Comparison of ENCODE assay signal across 8 cellular contexts in genomic region chr6:28490191-28490890, GRCh38. TPM values are rescaled to one million over a fixed set of nuclear protein-coding genes. Genes with fewer than 3 reads are reported as not detected.
A peak's percentile ranks its signal among the peaks of the same experiment; 100 is the strongest.
DNase-seq lines count a peak whose midpoint lies in the region; ATAC-seq and TF ChIP-seq lines count a peak whose summit lies in the region.

No MANE protein-coding gene starts in this region.

- TF ChIP-seq CTCF in kidney epithelial cell (IDR thresholded peaks at IDR 0.05; ENCODE audit: insufficient read depth, low read length, poor library complexity, severe bottlenecking) (no peak), GM20000 (IDR thresholded peaks at IDR 0.05; ENCODE audit: extremely low read depth, missing control alignments) (no peak)

- peaks cover 28% of the 10 kb centered on the region for H3K4me1 Mint-ChIP-seq in stimulated activated naive CD8-positive, alpha-beta T cell treated with anti-CD3 and anti-CD28 coated beads, Interleukin-15, Interleukin-2, amounts not matched to agents 100 ng/mL and 50 ng/mL, for 24 hours (ENCODE audit: low read depth)
- peaks cover 23% of the 10 kb centered on the region for H3K4me1 Mint-ChIP-seq in activated T-helper 1 cell treated with anti-CD3 and anti-CD28 coated beads, Interleukin-12 subunit alpha, Interleukin-12 subunit beta, Interleukin-2, Interleukin-4 antibody, amounts not matched to agents 30 ng/mL and 10 ng/mL and 1 ng/mL, durations not matched to agents 14 hours and 24 hours and 36 hours (ENCODE audit: low read depth)

- peak overlapping the region; percentile 32 for H3K27ac Mint-ChIP-seq in stimulated activated naive CD8-positive, alpha-beta T cell treated with anti-CD3 and anti-CD28 coated beads, Interleukin-15, Interleukin-2, amounts not matched to agents 100 ng/mL and 50 ng/mL, for 24 hours
- H3K27ac Mint-ChIP-seq in activated T-helper 1 cell treated with anti-CD3 and anti-CD28 coated beads, Interleukin-12 subunit alpha, Interleukin-12 subunit beta, Interleukin-2, Interleukin-4 antibody, amounts not matched to agents 30 ng/mL and 10 ng/mL and 1 ng/mL, durations not matched to agents 14 hours and 24 hours and 36 hours: peak overlapping the region; percentile 59

- H3K27me3 ChIP-seq in kidney epithelial cell (ENCODE audit: control insufficient read depth, insufficient read depth, low read length): no peaks in the 10 kb centered on the region

- H3K4me3 ChIP-seq in kidney epithelial cell (ENCODE audit: low read depth, low read length): peak overlapping the region; percentile 35

- peak overlapping the region; percentile 75 for H3K4me3 Mint-ChIP-seq in stimulated activated naive CD8-positive, alpha-beta T cell treated with anti-CD3 and anti-CD28 coated beads, Interleukin-15, Interleukin-2, amounts not matched to agents 100 ng/mL and 50 ng/mL, for 24 hours
- peak overlapping the region; percentile 78 for H3K4me3 Mint-ChIP-seq in activated T-helper 1 cell treated with anti-CD3 and anti-CD28 coated beads, Interleukin-12 subunit alpha, Interleukin-12 subunit beta, Interleukin-2, Interleukin-4 antibody, amounts not matched to agents 30 ng/mL and 10 ng/mL and 1 ng/mL, durations not matched to agents 14 hours and 24 hours and 36 hours

- no peaks in the 10 kb centered on the region for H3K36me3 Mint-ChIP-seq in stimulated activated naive CD8-positive, alpha-beta T cell treated with anti-CD3 and anti-CD28 coated beads, Interleukin-15, Interleukin-2, amounts not matched to agents 100 ng/mL and 50 ng/mL, for 24 hours (ENCODE audit: low read depth)
- peaks cover 2% of the 10 kb centered on the region for H3K36me3 Mint-ChIP-seq in activated T-helper 1 cell treated with anti-CD3 and anti-CD28 coated beads, Interleukin-12 subunit alpha, Interleukin-12 subunit beta, Interleukin-2, Interleukin-4 antibody, amounts not matched to agents 30 ng/mL and 10 ng/mL and 1 ng/mL, durations not matched to agents 14 hours and 24 hours and 36 hours (ENCODE audit: low read depth)

- no peak for DNase-seq in stimulated activated naive CD8-positive, alpha-beta T cell treated with anti-CD3 and anti-CD28 coated beads, Interleukin-15, Interleukin-2, amounts not matched to agents 100 U/mL and 50 U/mL, for 24 hours
- no peak for DNase-seq in activated T-helper 1 cell treated with anti-CD3 and anti-CD28 coated beads, Interleukin-12 subunit alpha, Interleukin-12 subunit beta, Interleukin-2, Interleukin-4 antibody, amounts not matched to agents 30 ng/mL and 10 ng/mL and 1 ng/mL, durations not matched to agents 14 hours and 24 hours and 36 hours (ENCODE audit: low spot score)
- DNase-seq in kidney epithelial cell (ENCODE audit: low read depth) (no peak), iPS-NIHi7 (ENCODE audit: extremely low spot score) (no peak), GM20000 (ENCODE audit: low spot score) (no peak), NCI-H1436 treated with DMSO at 0.1 percent for 48 hours (lab: John Stamatoyannopoulos, UW) (no peak)

- no peaks in the 10 kb centered on the region for H3K36me3 ChIP-seq in kidney epithelial cell (ENCODE audit: control insufficient read depth, insufficient read depth, low read length)

- H3K27me3 Mint-ChIP-seq in stimulated activated naive CD8-positive, alpha-beta T cell treated with anti-CD3 and anti-CD28 coated beads, Interleukin-15, Interleukin-2, amounts not matched to agents 100 ng/mL and 50 ng/mL, for 24 hours: peaks cover 68% of the 10 kb centered on the region
- peaks cover 45% of the 10 kb centered on the region for H3K27me3 Mint-ChIP-seq in activated T-helper 1 cell treated with anti-CD3 and anti-CD28 coated beads, Interleukin-12 subunit alpha, Interleukin-12 subunit beta, Interleukin-2, Interleukin-4 antibody, amounts not matched to agents 30 ng/mL and 10 ng/mL and 1 ng/mL, durations not matched to agents 14 hours and 24 hours and 36 hours (ENCODE audit: insufficient read depth)

- intact Hi-C loops in activated T-helper 1 cell treated with anti-CD3 and anti-CD28 coated beads, Interleukin-12 subunit alpha, Interleukin-12 subunit beta, Interleukin-2, Interleukin-4 antibody, amounts not matched to agents 30 ng/mL and 10 ng/mL and 1 ng/mL, durations not matched to agents 14 hours and 24 hours and 36 hours (cut with micrococcal nuclease): no loop called here

- ATAC-seq in stimulated activated naive CD8-positive, alpha-beta T cell treated with anti-CD3 and anti-CD28 coated beads, Interleukin-15, Interleukin-2, amounts not matched to agents 100 U/mL and 50 U/mL, for 24 hours: no peak
- ATAC-seq in GM21423 (IDR thresholded peaks at IDR 0.05; ENCODE audit: unreplicated experiment): no peak

- peaks cover 2% of the 10 kb centered on the region for H3K9me3 Mint-ChIP-seq in stimulated activated naive CD8-positive, alpha-beta T cell treated with anti-CD3 and anti-CD28 coated beads, Interleukin-15, Interleukin-2, amounts not matched to agents 100 ng/mL and 50 ng/mL, for 24 hours
- peaks cover under 1% of the 10 kb centered on the region for H3K9me3 Mint-ChIP-seq in activated T-helper 1 cell treated with anti-CD3 and anti-CD28 coated beads, Interleukin-12 subunit alpha, Interleukin-12 subunit beta, Interleukin-2, Interleukin-4 antibody, amounts not matched to agents 30 ng/mL and 10 ng/mL and 1 ng/mL, durations not matched to agents 14 hours and 24 hours and 36 hours

RNA-seq across cellular contexts. Expression of gene GPX6, which starts 25.3 kb away (rescaled TPM):
- not detected in 2 replicates for total RNA-seq in activated T-helper 1 cell treated with anti-CD3 and anti-CD28 coated beads, Interleukin-12 subunit alpha, Interleukin-12 subunit beta, Interleukin-2, Interleukin-4 antibody, amounts not matched to agents 30 ng/mL and 10 ng/mL and 1 ng/mL, durations not matched to agents 14 hours and 24 hours and 36 hours
- total RNA-seq in kidney epithelial cell: not detected in 2 replicates

RNA-seq across cellular contexts. Expression of gene GPX5, which starts 35.3 kb away (rescaled TPM):
- total RNA-seq in activated T-helper 1 cell treated with anti-CD3 and anti-CD28 coated beads, Interleukin-12 subunit alpha, Interleukin-12 subunit beta, Interleukin-2, Interleukin-4 antibody, amounts not matched to agents 30 ng/mL and 10 ng/mL and 1 ng/mL, durations not matched to agents 14 hours and 24 hours and 36 hours: not detected in 2 replicates
- total RNA-seq in kidney epithelial cell: not detected in 2 replicates

RNA-seq across cellular contexts. Expression of gene ZSCAN23, which starts 47.0 kb away (rescaled TPM):
- total RNA-seq in activated T-helper 1 cell treated with anti-CD3 and anti-CD28 coated beads, Interleukin-12 subunit alpha, Interleukin-12 subunit beta, Interleukin-2, Interleukin-4 antibody, amounts not matched to agents 30 ng/mL and 10 ng/mL and 1 ng/mL, durations not matched to agents 14 hours and 24 hours and 36 hours: 1.1 and 2.2 TPM in 2 replicates
- 1.6 and 3.1 TPM in 2 replicates for total RNA-seq in kidney epithelial cell
